ENCODE assay signal across 18 cellular contexts in the genomic region with DNA sequence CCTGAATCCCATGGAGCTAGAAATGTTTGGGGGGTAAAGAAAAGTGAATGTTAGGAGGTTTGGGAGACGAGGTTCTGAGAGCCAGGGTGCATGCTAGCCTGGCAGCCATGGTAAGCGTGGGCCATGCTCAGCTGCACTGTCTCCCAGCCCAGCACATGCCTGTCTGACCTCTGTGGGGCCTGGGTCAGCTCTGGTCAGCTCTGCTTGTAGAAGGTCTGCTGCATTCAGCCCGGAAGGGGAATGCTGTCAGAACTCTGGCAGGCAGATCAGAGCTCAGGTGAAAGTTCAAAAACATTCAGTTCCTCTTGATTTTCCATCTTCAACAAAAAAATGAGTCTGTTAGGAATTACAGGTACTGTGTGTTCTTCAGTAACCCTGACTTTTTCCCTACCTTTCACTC. TPM values are rescaled to one million over a fixed set of nuclear protein-coding genes. Genes with fewer than 3 reads are reported as not detected.
DNase-seq lines count a peak whose midpoint lies in the region; ATAC-seq, FAIRE-seq and TF ChIP-seq lines count a peak whose summit lies in the region.
"Had no signal": no experiment of that assay in that cellular context is flagged by ENCODE, and none has a peak within 500 bp of the region (broad histone marks: within the 10 kb centered on the region; RNA-seq: fewer than 3 reads in every experiment).

No MANE protein-coding gene starts in this region.

- no peaks in the 10 kb centered on the region for H3K79me2 ChIP-seq in HepG2 (ENCODE audit: insufficient read depth, low read length)

- H3K27ac ChIP-seq in CD4-positive, alpha-beta T cell (ENCODE audit: low read depth, low read length) = peak overlapping the region; percentile 1
- H3K27ac ChIP-seq in RWPE1 = peak overlapping the region; percentile 2; the same call in 1 of the 2 replicates
- no peak overlapping the region for H3K27ac ChIP-seq in HepG2 (ENCODE audit: extremely low read length, insufficient read depth, low read length)
- no peak overlapping the region for H3K27ac ChIP-seq in spleen
- no peak overlapping the region for H3K27ac ChIP-seq in heart right ventricle
- H3K27ac ChIP-seq: BLaER1 had no signal

- peaks cover 74% of the 10 kb centered on the region for H3K36me3 Mint-ChIP-seq in CD4-positive, alpha-beta T cell (ENCODE audit: low read depth)

- in situ Hi-C loops in HepG2 (cut with HindIII; ENCODE audit: extremely low pct_ligation_motif_present, low pct_unique_long_range_greater_than_20kb) = no loop called here

- CTCF ChIA-PET in CD4-positive, alpha-beta T cell (lab: Charles Lee) = no interaction called here
- CTCF ChIA-PET in RWPE1 (lab: Yijun Ruan, JAX) = no interaction called here
- CTCF ChIA-PET in HepG2 (lab: Yijun Ruan, JAX; ENCODE audit: low intra/inter-chr PET ratio, low total read pairs) = no interaction called here

- H3K9ac ChIP-seq in HepG2 (ENCODE audit: insufficient read depth, low read depth, low read length) = no peak overlapping the region
- H3K9ac ChIP-seq: BLaER1 had no signal

- no peak for DNase-seq in CD4-positive, alpha-beta T cell
- DNase-seq in RWPE1 (ENCODE audit: low spot score) = no peak
- no peak for DNase-seq in HepG2 (ENCODE audit: low spot score)
- peak; percentile 62 for DNase-seq in spleen
- no peak for DNase-seq in HUDEP-2 (lab: John Stamatoyannopoulos, UW; ENCODE audit: unreplicated experiment in 76 of 76)
- no peak for DNase-seq in erythroblast (lab: John Stamatoyannopoulos, UW)
- DNase-seq in heart right ventricle = no peak
- DNase-seq: AML-193, Calu3, DMS153, DMS79 treated with DMSO at 0.1 percent for 48 hours, EL, GOT3, H9 had no signal

- H3K9me3 Mint-ChIP-seq in CD4-positive, alpha-beta T cell = no peaks in the 10 kb centered on the region
- H3K9me3 Mint-ChIP-seq: H9 had no signal

- TF ChIP-seq RAD21 in HepG2 (CRISPR knock-in tag; IDR thresholded peaks at IDR 0.05) = no peak

- H3K4me3 ChIP-seq in HepG2 (replicated peaks in 1 of 3; ENCODE audit: insufficient read depth in 1 of 3, low read depth in 2 of 3, low read length in 3 of 3) = no peak overlapping the region
- H3K4me3 ChIP-seq in spleen = no peak overlapping the region
- H3K4me3 ChIP-seq in heart right ventricle = no peak overlapping the region
- H3K4me3 ChIP-seq: BLaER1 had no signal

- ATAC-seq in CD4-positive, alpha-beta T cell (ENCODE audit: poor library complexity) = no peak
- ATAC-seq in HepG2 = peak; percentile 31; the same call in 2 of the 3 replicates
- no peak for ATAC-seq in heart right ventricle

- no peak overlapping the region for H3K4me3 Mint-ChIP-seq in CD4-positive, alpha-beta T cell
- H3K4me3 Mint-ChIP-seq: H9 had no signal

- no TSS peak for BruUV-seq in HepG2 (replicated peaks; lab: Mats Ljungman, UMichigan)

- no peaks in the 10 kb centered on the region for H4K20me1 ChIP-seq in HepG2 (ENCODE audit: insufficient read depth, low read length)
- H4K20me1 ChIP-seq: BLaER1 had no signal

- POLR2A ChIA-PET in CD4-positive, alpha-beta T cell (lab: Charles Lee) = no interaction called here
- POLR2A ChIA-PET in RWPE1 (lab: Yijun Ruan, JAX; ENCODE audit: low non-redundant PET) = no interaction called here
- POLR2A ChIA-PET in HepG2 (lab: Yijun Ruan, JAX) = no interaction called here

- TF ChIP-seq POLR2A in HepG2 (IDR thresholded peaks at IDR 0.05; ENCODE audit: insufficient read depth in 1 of 2, low read depth in 2 of 2, low read length in 2 of 2) (no peak), spleen (IDR thresholded peaks at IDR 0.05) (no peak), erythroblast (IDR thresholded peaks at IDR 0.05; ENCODE audit: low read length) (no peak)

- no peak for TF ChIP-seq EP300 in HepG2 (IDR thresholded peaks at IDR 0.05; ENCODE audit: low read depth in 2 of 2, low read length in 2 of 2)
- TF ChIP-seq EP300 in HepG2 (CRISPR knock-in tag; IDR thresholded peaks at IDR 0.05; ENCODE audit: borderline replicate concordance) = no peak

- H3K4me2 ChIP-seq in HepG2 (ENCODE audit: low read depth, low read length) = no peak overlapping the region
- H3K4me2 ChIP-seq: BLaER1 had no signal

- H3K4me1 ChIP-seq in HepG2 (ENCODE audit: insufficient read depth, low read length) = peaks cover 15% of the 10 kb centered on the region
- H3K4me1 ChIP-seq in spleen = peaks cover 0 to 9% (median 0%) of the 10 kb centered on the region in 6 donors
- peaks cover 0 to 18% (median 11%) of the 10 kb centered on the region in 9 donors for H3K4me1 ChIP-seq in heart right ventricle
- H3K4me1 ChIP-seq: BLaER1 had no signal

- TF ChIP-seq CTCF in CD4-positive, alpha-beta T cell (IDR thresholded peaks at IDR 0.05) = no peak
- TF ChIP-seq CTCF in RWPE1 (conservative IDR thresholded peaks at IDR 0.05; ENCODE audit: low read depth) = no peak
- no peak for TF ChIP-seq CTCF in HepG2 (CRISPR knock-in tag; IDR thresholded peaks at IDR 0.05)
- no peak for TF ChIP-seq CTCF in spleen (IDR thresholded peaks at IDR 0.05 in 8 of 11, conservative IDR thresholded peaks at IDR 0.05 in 3 of 11)
- no peak for TF ChIP-seq CTCF in heart right ventricle (IDR thresholded peaks at IDR 0.05)

- no peaks in the 10 kb centered on the region for H3K27me3 ChIP-seq in CD4-positive, alpha-beta T cell (ENCODE audit: control insufficient read depth, insufficient read depth, low read length)
- H3K27me3 ChIP-seq in HepG2 (ENCODE audit: control insufficient read depth in 1 of 2, insufficient read depth in 2 of 2, low read length in 2 of 2) (no peaks in the 10 kb centered on the region), spleen (replicated peaks in 1 of 7) (no peaks in the 10 kb centered on the region), heart right ventricle (no peaks in the 10 kb centered on the region)
- H3K27me3 ChIP-seq: BLaER1 had no signal

- no peak for FAIRE-seq in HepG2 (lab: Jason Lieb, UNC)
- FAIRE-seq: G401.6, GM12892 had no signal

- H2AFZ ChIP-seq in HepG2 (ENCODE audit: low read length) = no peak overlapping the region

- intact Hi-C loops in CD4-positive, alpha-beta T cell (cut with DNase I, micrococcal nuclease) = no loop called here
- intact Hi-C loops in HepG2 (cut with micrococcal nuclease; ENCODE audit: unreplicated experiment) = no loop called here
- intact Hi-C loops in spleen (cut with DNase I; ENCODE audit: low total_unique reads) = no loop called here
- intact Hi-C loops in heart right ventricle (cut with DNase I) = no loop called here

- peaks cover 44 to 60% of the 10 kb centered on the region in 2 experiments for H3K36me3 ChIP-seq in HepG2 (replicated peaks in 1 of 2; ENCODE audit: control insufficient read depth in 1 of 2, insufficient read depth in 2 of 2, low read length in 2 of 2)
- peaks cover 0 to 90% (median 58%) of the 10 kb centered on the region in 6 donors for H3K36me3 ChIP-seq in spleen
- peaks cover 5 to 81% (median 45%) of the 10 kb centered on the region in 9 donors for H3K36me3 ChIP-seq in heart right ventricle

- no peaks in the 10 kb centered on the region for H3K4me1 Mint-ChIP-seq in CD4-positive, alpha-beta T cell (ENCODE audit: low read depth)

- no peaks in the 10 kb centered on the region for H3K9me3 ChIP-seq in CD4-positive, alpha-beta T cell (ENCODE audit: control insufficient read depth, low read length)
- H3K9me3 ChIP-seq in HepG2 (ENCODE audit: low read length) (no peaks in the 10 kb centered on the region), spleen (no peaks in the 10 kb centered on the region), heart right ventricle (no peaks in the 10 kb centered on the region)
- H3K9me3 ChIP-seq: BLaER1 had no signal

- WGBS in HepG2 (ENCODE audit: low lambda C conversion rate) = 92% methylated on average over 3 of the region's 3 CpGs
- 90 to 96% (median 94%) methylated on average over 3 of the region's 3 CpGs for WGBS in spleen, 5 donors
- WGBS in heart right ventricle, 2 donors = 91 to 95% methylated on average over 3 of the region's 3 CpGs

- H3K27ac Mint-ChIP-seq in CD4-positive, alpha-beta T cell = no peak overlapping the region
- H3K27ac Mint-ChIP-seq: H9 had no signal

- no peaks in the 10 kb centered on the region for H3K27me3 Mint-ChIP-seq in CD4-positive, alpha-beta T cell

RNA-seq across cellular contexts. Expression of a gene that starts 5.8 kb away (rescaled TPM):
- not detected for total RNA-seq in CD4-positive, alpha-beta T cell
- total RNA-seq in HepG2 (2016; rRNA removed; fragmentation: Illumina TruSeq; extraction: Trizol) (not detected in 2 replicates), spleen (1 to 10 TPM in 2 of 7 donors, under 1 TPM in 2, not detected in 3; 0.70 to 1.7 (median 1.0) TPM), heart right ventricle (under 1 TPM in 1 of 10 donors, not detected in 9; 0.47 TPM)
- total RNA-seq in HepG2 (2016; cell fraction: cytosol; rRNA removed; fragmentation: Illumina TruSeq; extraction: Trizol; ENCODE audit: low read depth) = not detected in 2 replicates
- 0.22 TPM in 1 of 2 replicates, not detected in the other for total RNA-seq in HepG2 (2016; cell fraction: insoluble cytoplasmic fraction; rRNA removed; fragmentation: Illumina TruSeq; extraction: Trizol)
- not detected in 2 replicates for total RNA-seq in HepG2 (2016; cell fraction: membrane; rRNA removed; fragmentation: Illumina TruSeq; extraction: Trizol)
- total RNA-seq in HepG2 (2016; cell fraction: nucleus; rRNA removed; fragmentation: Illumina TruSeq; extraction: Trizol) = 0.72 and 1.5 TPM in 2 replicates
- polyA plus RNA-seq in HepG2 (2011; rRNA removed) (0.22 and 0.28 TPM in 2 replicates), spleen (not detected), heart right ventricle (not detected)
- not detected in 2 replicates for polyA plus RNA-seq in HepG2 (2011; cell fraction: cytosol; rRNA removed)
- polyA plus RNA-seq in HepG2 (2011; cell fraction: nucleus; rRNA removed) = 2.9 and 3.0 TPM in 2 replicates
- 0.37 TPM in 1 of 2 replicates, not detected in the other for polyA plus RNA-seq in HepG2 (2012)
- not detected in 2 replicates for polyA plus RNA-seq in HepG2 (2016; cell fraction: cytosol; fragmentation: Illumina TruSeq; extraction: Trizol; ENCODE audit: low read depth)
- polyA plus RNA-seq in HepG2 (2016; cell fraction: insoluble cytoplasmic fraction; fragmentation: Illumina TruSeq; extraction: Trizol; ENCODE audit: low read depth) = not detected in 2 replicates
- polyA plus RNA-seq in HepG2 (2016; cell fraction: membrane; fragmentation: Illumina TruSeq; extraction: Trizol; ENCODE audit: low read depth) = not detected in 2 replicates
- 0.96 and 1.2 TPM in 2 replicates for polyA plus RNA-seq in HepG2 (2016; cell fraction: nucleus; fragmentation: Illumina TruSeq; extraction: Trizol; ENCODE audit: insufficient read depth, low read depth)
- polyA minus RNA-seq in HepG2 (2011; rRNA and poly(A)+ RNA removed; ENCODE audit: low replicate concordance) = 0.21 and 1.1 TPM in 2 replicates
- not detected in 2 replicates for polyA minus RNA-seq in HepG2 (2011; cell fraction: cytosol; rRNA and poly(A)+ RNA removed)
- 5.0 and 7.0 TPM in 2 replicates for polyA minus RNA-seq in HepG2 (2011; cell fraction: nucleus; rRNA and poly(A)+ RNA removed)
- total RNA-seq: HT-29 had no signal

RNA-seq across cellular contexts. Expression of a gene that starts 8.2 kb away (rescaled TPM):
- total RNA-seq in CD4-positive, alpha-beta T cell = 10 to 100 TPM; 19.3 to 22.7 TPM
- 187 and 201 TPM in 2 replicates for total RNA-seq in HepG2 (2016; rRNA removed; fragmentation: Illumina TruSeq; extraction: Trizol)
- 73.7 and 85.4 TPM in 2 replicates for total RNA-seq in HepG2 (2016; cell fraction: cytosol; rRNA removed; fragmentation: Illumina TruSeq; extraction: Trizol; ENCODE audit: low read depth)
- 186 and 201 TPM in 2 replicates for total RNA-seq in HepG2 (2016; cell fraction: insoluble cytoplasmic fraction; rRNA removed; fragmentation: Illumina TruSeq; extraction: Trizol)
- 110 and 125 TPM in 2 replicates for total RNA-seq in HepG2 (2016; cell fraction: membrane; rRNA removed; fragmentation: Illumina TruSeq; extraction: Trizol)
- total RNA-seq in HepG2 (2016; cell fraction: nucleus; rRNA removed; fragmentation: Illumina TruSeq; extraction: Trizol) = 63.7 and 71.2 TPM in 2 replicates
- polyA plus RNA-seq in HepG2 (2011; rRNA removed) = 89.8 and 96.6 TPM in 2 replicates
- 91.9 and 140 TPM in 2 replicates for polyA plus RNA-seq in HepG2 (2011; cell fraction: cytosol; rRNA removed)
- polyA plus RNA-seq in HepG2 (2011; cell fraction: nucleus; rRNA removed) = 52.3 and 57.4 TPM in 2 replicates
- 67.7 and 77.8 TPM in 2 replicates for polyA plus RNA-seq in HepG2 (2012)
- 65.7 and 79.0 TPM in 2 replicates for polyA plus RNA-seq in HepG2 (2016; cell fraction: cytosol; fragmentation: Illumina TruSeq; extraction: Trizol; ENCODE audit: low read depth)
- polyA plus RNA-seq in HepG2 (2016; cell fraction: insoluble cytoplasmic fraction; fragmentation: Illumina TruSeq; extraction: Trizol; ENCODE audit: low read depth) = 195 and 204 TPM in 2 replicates
- polyA plus RNA-seq in HepG2 (2016; cell fraction: membrane; fragmentation: Illumina TruSeq; extraction: Trizol; ENCODE audit: low read depth) = 80.8 and 93.5 TPM in 2 replicates
- polyA plus RNA-seq in HepG2 (2016; cell fraction: nucleus; fragmentation: Illumina TruSeq; extraction: Trizol; ENCODE audit: insufficient read depth, low read depth) = 120 and 125 TPM in 2 replicates
- polyA minus RNA-seq in HepG2 (2011; rRNA and poly(A)+ RNA removed; ENCODE audit: low replicate concordance) = 22.4 and 55.0 TPM in 2 replicates
- polyA minus RNA-seq in HepG2 (2011; cell fraction: cytosol; rRNA and poly(A)+ RNA removed) = 24.7 and 35.9 TPM in 2 replicates
- polyA minus RNA-seq in HepG2 (2011; cell fraction: nucleus; rRNA and poly(A)+ RNA removed) = 13.3 and 16.5 TPM in 2 replicates
- 10 to 100 TPM; 22.5 to 40.1 (median 25.3) TPM for total RNA-seq in spleen
- polyA plus RNA-seq in spleen = 10 to 100 TPM; 44.3 to 64.6 (median 60.6) TPM
- total RNA-seq in heart right ventricle = 10 to 100 TPM; 39.1 to 60.8 (median 51.5) TPM
- 100 to 1,000 TPM; 115 to 119 TPM for polyA plus RNA-seq in heart right ventricle

RNA-seq across cellular contexts. Expression of a gene that starts 33.8 kb away (rescaled TPM):
- total RNA-seq in CD4-positive, alpha-beta T cell = 1 to 10 TPM; 1.1 to 1.6 TPM
- total RNA-seq in HepG2 (2016; rRNA removed; fragmentation: Illumina TruSeq; extraction: Trizol) (not detected in 2 replicates), spleen (not detected), heart right ventricle (1 to 10 TPM in 1 of 10 donors, under 1 TPM in 2, not detected in 7; 0.56 to 1.3 (median 0.59) TPM)
- not detected in 2 replicates for total RNA-seq in HepG2 (2016; cell fraction: cytosol; rRNA removed; fragmentation: Illumina TruSeq; extraction: Trizol; ENCODE audit: low read depth)
- not detected in 2 replicates for total RNA-seq in HepG2 (2016; cell fraction: insoluble cytoplasmic fraction; rRNA removed; fragmentation: Illumina TruSeq; extraction: Trizol)
- total RNA-seq in HepG2 (2016; cell fraction: membrane; rRNA removed; fragmentation: Illumina TruSeq; extraction: Trizol) = not detected in 2 replicates
- total RNA-seq in HepG2 (2016; cell fraction: nucleus; rRNA removed; fragmentation: Illumina TruSeq; extraction: Trizol) = not detected in 2 replicates
- polyA plus RNA-seq in HepG2 (2011; rRNA removed) (not detected in 2 replicates), spleen (under 1 TPM in 2 of 3 donors, not detected in 1; 0.68 to 1.00 TPM), heart right ventricle (under 1 TPM in 1 of 2 donors, not detected in 1; 0.35 TPM)
- polyA plus RNA-seq in HepG2 (2011; cell fraction: cytosol; rRNA removed) = not detected in 2 replicates
- not detected in 2 replicates for polyA plus RNA-seq in HepG2 (2011; cell fraction: nucleus; rRNA removed)
- not detected in 2 replicates for polyA plus RNA-seq in HepG2 (2012)
- not detected in 2 replicates for polyA plus RNA-seq in HepG2 (2016; cell fraction: cytosol; fragmentation: Illumina TruSeq; extraction: Trizol; ENCODE audit: low read depth)
- not detected in 2 replicates for polyA plus RNA-seq in HepG2 (2016; cell fraction: insoluble cytoplasmic fraction; fragmentation: Illumina TruSeq; extraction: Trizol; ENCODE audit: low read depth)
- polyA plus RNA-seq in HepG2 (2016; cell fraction: membrane; fragmentation: Illumina TruSeq; extraction: Trizol; ENCODE audit: low read depth) = not detected in 2 replicates
- not detected in 2 replicates for polyA plus RNA-seq in HepG2 (2016; cell fraction: nucleus; fragmentation: Illumina TruSeq; extraction: Trizol; ENCODE audit: insufficient read depth, low read depth)
- not detected in 2 replicates for polyA minus RNA-seq in HepG2 (2011; rRNA and poly(A)+ RNA removed; ENCODE audit: low replicate concordance)
- not detected in 2 replicates for polyA minus RNA-seq in HepG2 (2011; cell fraction: cytosol; rRNA and poly(A)+ RNA removed)
- not detected in 2 replicates for polyA minus RNA-seq in HepG2 (2011; cell fraction: nucleus; rRNA and poly(A)+ RNA removed)
- total RNA-seq: Calu3, H9, HT-29 had no signal

RNA-seq across cellular contexts. Expression of a gene that starts 46.9 kb away (rescaled TPM):
- under 1 TPM; 0.47 to 0.56 TPM for total RNA-seq in CD4-positive, alpha-beta T cell
- total RNA-seq in HepG2 (2016; rRNA removed; fragmentation: Illumina TruSeq; extraction: Trizol) (not detected in 2 replicates), spleen (1 to 10 TPM in 1 of 7 donors, not detected in 6; 2.2 TPM), heart right ventricle (not detected)
- not detected in 2 replicates for total RNA-seq in HepG2 (2016; cell fraction: cytosol; rRNA removed; fragmentation: Illumina TruSeq; extraction: Trizol; ENCODE audit: low read depth)
- not detected in 2 replicates for total RNA-seq in HepG2 (2016; cell fraction: insoluble cytoplasmic fraction; rRNA removed; fragmentation: Illumina TruSeq; extraction: Trizol)
- not detected in 2 replicates for total RNA-seq in HepG2 (2016; cell fraction: membrane; rRNA removed; fragmentation: Illumina TruSeq; extraction: Trizol)
- not detected in 2 replicates for total RNA-seq in HepG2 (2016; cell fraction: nucleus; rRNA removed; fragmentation: Illumina TruSeq; extraction: Trizol)
- polyA plus RNA-seq in HepG2 (2011; rRNA removed) (0.12 and 0.21 TPM in 2 replicates), spleen (not detected), heart right ventricle (not detected)
- 0.22 and 0.74 TPM in 2 replicates for polyA plus RNA-seq in HepG2 (2011; cell fraction: cytosol; rRNA removed)
- polyA plus RNA-seq in HepG2 (2011; cell fraction: nucleus; rRNA removed) = 0.37 and 0.38 TPM in 2 replicates
- polyA plus RNA-seq in HepG2 (2012) = not detected in 2 replicates
- not detected in 2 replicates for polyA plus RNA-seq in HepG2 (2016; cell fraction: cytosol; fragmentation: Illumina TruSeq; extraction: Trizol; ENCODE audit: low read depth)
- not detected in 2 replicates for polyA plus RNA-seq in HepG2 (2016; cell fraction: insoluble cytoplasmic fraction; fragmentation: Illumina TruSeq; extraction: Trizol; ENCODE audit: low read depth)
- not detected in 2 replicates for polyA plus RNA-seq in HepG2 (2016; cell fraction: membrane; fragmentation: Illumina TruSeq; extraction: Trizol; ENCODE audit: low read depth)
- not detected in 2 replicates for polyA plus RNA-seq in HepG2 (2016; cell fraction: nucleus; fragmentation: Illumina TruSeq; extraction: Trizol; ENCODE audit: insufficient read depth, low read depth)
- not detected in 2 replicates for polyA minus RNA-seq in HepG2 (2011; rRNA and poly(A)+ RNA removed; ENCODE audit: low replicate concordance)
- polyA minus RNA-seq in HepG2 (2011; cell fraction: cytosol; rRNA and poly(A)+ RNA removed) = not detected in 2 replicates
- polyA minus RNA-seq in HepG2 (2011; cell fraction: nucleus; rRNA and poly(A)+ RNA removed) = not detected in 2 replicates
- total RNA-seq: Calu3, H9, HT-29 had no signal

Comparison
In these comparisons a context has a peak if more than half of its experiments do, and no peak if none do; other contexts are left out.
1. H3K27ac ChIP-seq: peak in CD4-positive, alpha-beta T cell (single experiment) and RWPE1 (single experiment); none in HepG2 (single experiment), spleen (0 of 8) and heart right ventricle (0 of 10).